11 cellular contexts compared by ENCODE assay signal in the genomic region with DNA sequence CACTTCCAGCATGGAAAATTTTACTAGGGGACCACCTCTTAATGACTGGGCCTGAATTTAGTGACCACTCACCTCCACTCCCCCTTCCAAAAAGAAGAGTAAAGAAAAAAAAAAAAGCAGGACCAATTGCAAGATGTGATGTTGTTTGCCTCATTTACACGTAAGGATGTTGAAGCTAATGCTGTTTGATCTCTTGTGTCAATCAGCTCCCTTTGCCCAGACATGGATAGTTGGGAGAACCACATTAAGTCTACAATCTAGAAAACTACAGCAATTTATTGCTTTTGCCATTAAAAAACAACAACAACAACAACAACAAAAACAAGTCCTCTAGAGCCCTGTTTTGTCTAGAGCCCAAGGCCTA. TPM values are rescaled to one million over a fixed set of nuclear protein-coding genes. Genes with fewer than 3 reads are reported as not detected.
A peak's percentile ranks its signal among the peaks of the same experiment; 100 is the strongest.
DNase-seq lines count a peak whose midpoint lies in the region; ATAC-seq, FAIRE-seq and TF ChIP-seq lines count a peak whose summit lies in the region.
"Had no signal": no experiment of that assay in that cellular context is flagged by ENCODE, and none has a peak within 500 bp of the region (broad histone marks: within the 10 kb centered on the region; RNA-seq: fewer than 3 reads in every experiment).

No MANE protein-coding gene starts in this region.

- H3K4me3 ChIP-seq in HCT116 (replicated peaks in 1 of 2; ENCODE audit: low read depth in 1 of 2, low read length in 2 of 2): peak overlapping the region; percentile 46 to 56
- peak overlapping the region; percentile 36 for H3K4me3 ChIP-seq in skeletal muscle satellite cell (ENCODE audit: low read length)
- no peak overlapping the region for H3K4me3 ChIP-seq in effector memory CD4-positive, alpha-beta T cell (ENCODE audit: insufficient read depth, low read depth, low read length, poor library complexity, severe bottlenecking)

- H3K27ac Mint-ChIP-seq in activated T-helper 1 cell treated with anti-CD3 and anti-CD28 coated beads, Interleukin-12 subunit alpha, Interleukin-12 subunit beta, Interleukin-2, Interleukin-4 antibody, amounts not matched to agents 30 ng/mL and 10 ng/mL and 1 ng/mL, durations not matched to agents 14 hours and 24 hours and 36 hours: peak overlapping the region; percentile 95

- peaks cover 50 to 77% of the 10 kb centered on the region in 2 experiments for H3K4me1 ChIP-seq in HCT116 (ENCODE audit: control insufficient read depth in 1 of 2, insufficient read depth in 2 of 2, low read length in 2 of 2)
- H3K4me1 ChIP-seq in foreskin keratinocyte: peaks cover 29% of the 10 kb centered on the region
- H3K4me1 ChIP-seq in skeletal muscle satellite cell (ENCODE audit: control insufficient read depth, insufficient read depth, low read length): peaks cover 52% of the 10 kb centered on the region
- H3K4me1 ChIP-seq in effector memory CD4-positive, alpha-beta T cell (ENCODE audit: control insufficient read depth, insufficient read depth, low read length, poor library complexity, severe bottlenecking): no peaks in the 10 kb centered on the region

- H3K9me3 ChIP-seq in HCT116 (ENCODE audit: control insufficient read depth in 1 of 2, insufficient read depth in 1 of 2, low read depth in 1 of 2, low read length in 2 of 2) (no peaks in the 10 kb centered on the region), skeletal muscle satellite cell (replicated peaks; ENCODE audit: low read length) (no peaks in the 10 kb centered on the region)
- H3K9me3 ChIP-seq in effector memory CD4-positive, alpha-beta T cell (ENCODE audit: control insufficient read depth, low read length): no peaks in the 10 kb centered on the region

- no peak for TF ChIP-seq RAD21 in HCT116 (IDR thresholded peaks at IDR 0.05; ENCODE audit: low read depth)

- H3K4me3 Mint-ChIP-seq in activated T-helper 1 cell treated with anti-CD3 and anti-CD28 coated beads, Interleukin-12 subunit alpha, Interleukin-12 subunit beta, Interleukin-2, Interleukin-4 antibody, amounts not matched to agents 30 ng/mL and 10 ng/mL and 1 ng/mL, durations not matched to agents 14 hours and 24 hours and 36 hours: peak overlapping the region; percentile 71

- TF ChIP-seq POLR2A in HCT116 (IDR thresholded peaks at IDR 0.05; ENCODE audit: borderline replicate concordance, extremely low read depth, insufficient read depth, insufficient read length) (no peak), H54 (IDR thresholded peaks at IDR 0.05; ENCODE audit: low read depth, low read length) (no peak)

- no peak for FAIRE-seq in H54 (lab: Jason Lieb, UNC)

- CTCF ChIA-PET in HCT116 (lab: Charles Lee): no interaction called here

- H3K4me1 Mint-ChIP-seq in activated T-helper 1 cell treated with anti-CD3 and anti-CD28 coated beads, Interleukin-12 subunit alpha, Interleukin-12 subunit beta, Interleukin-2, Interleukin-4 antibody, amounts not matched to agents 30 ng/mL and 10 ng/mL and 1 ng/mL, durations not matched to agents 14 hours and 24 hours and 36 hours (ENCODE audit: low read depth): peaks cover 43% of the 10 kb centered on the region

- H3K4me2 ChIP-seq in HCT116 (ENCODE audit: low read length) (peak overlapping the region; percentile 78), skeletal muscle satellite cell (ENCODE audit: low read length) (peak overlapping the region; percentile 84)

- no peaks in the 10 kb centered on the region for H3K9me3 Mint-ChIP-seq in activated T-helper 1 cell treated with anti-CD3 and anti-CD28 coated beads, Interleukin-12 subunit alpha, Interleukin-12 subunit beta, Interleukin-2, Interleukin-4 antibody, amounts not matched to agents 30 ng/mL and 10 ng/mL and 1 ng/mL, durations not matched to agents 14 hours and 24 hours and 36 hours

- peak; percentile 8; the same call in 1 of the 2 replicates for ATAC-seq in HCT116
- no peak for ATAC-seq in foreskin keratinocyte

- peak overlapping the region; percentile 91 for H3K27ac ChIP-seq in HCT116 (ENCODE audit: low read depth, low read length)
- H3K27ac ChIP-seq in foreskin keratinocyte: peak overlapping the region; percentile 99
- no peak overlapping the region for H3K27ac ChIP-seq in effector memory CD4-positive, alpha-beta T cell (ENCODE audit: insufficient read depth, low read length, poor library complexity, severe bottlenecking)

- H3K9ac ChIP-seq in HCT116 (ENCODE audit: low read length) (peak overlapping the region; percentile 71), skeletal muscle satellite cell (ENCODE audit: low read depth, low read length) (peak overlapping the region; percentile 89)

- no peak for TF ChIP-seq CTCF in HCT116 (IDR thresholded peaks at IDR 0.05 in 2 of 3, conservative IDR thresholded peaks at IDR 0.05 in 1 of 3; ENCODE audit: borderline replicate concordance in 1 of 3, insufficient read depth in 1 of 3, low read depth in 2 of 3, low read length in 2 of 3)
- no peak for TF ChIP-seq CTCF in foreskin keratinocyte (conservative IDR thresholded peaks at IDR 0.05)

- H2AFZ ChIP-seq in HCT116 (ENCODE audit: low read depth, low read length, poor library complexity, severe bottlenecking): peak overlapping the region; percentile 37

- no peaks in the 10 kb centered on the region for H3K36me3 ChIP-seq in HCT116 (ENCODE audit: control insufficient read depth in 1 of 2, insufficient read depth in 2 of 2, low read length in 2 of 2)
- H3K36me3 ChIP-seq in skeletal muscle satellite cell (ENCODE audit: insufficient read depth, low read length): no peaks in the 10 kb centered on the region
- no peaks in the 10 kb centered on the region for H3K36me3 ChIP-seq in effector memory CD4-positive, alpha-beta T cell (ENCODE audit: control insufficient read depth, insufficient read depth, low read length)

- H3K27me3 Mint-ChIP-seq in activated T-helper 1 cell treated with anti-CD3 and anti-CD28 coated beads, Interleukin-12 subunit alpha, Interleukin-12 subunit beta, Interleukin-2, Interleukin-4 antibody, amounts not matched to agents 30 ng/mL and 10 ng/mL and 1 ng/mL, durations not matched to agents 14 hours and 24 hours and 36 hours (ENCODE audit: insufficient read depth): peaks cover 3% of the 10 kb centered on the region

- no peaks in the 10 kb centered on the region for H4K20me1 ChIP-seq in HCT116 (ENCODE audit: insufficient read depth)

- POLR2A ChIA-PET in HCT116 (lab: Charles Lee): interaction anchor here (3.8 kb wide), 1 partner anchor 11 kb away, joined by 38 read pairs; a partner anchor contains a TSS

- RAD21 ChIA-PET in HCT116 (lab: Charles Lee; ENCODE audit: low non-redundant PET in 1 of 2, low total read pairs in 2 of 2, uncharacterized antibody in 2 of 2, unreplicated experiment in 2 of 2): no interaction called here

- intact Hi-C loops in HCT116 (cut with micrococcal nuclease): loop anchor here (1.0 kb wide), 1 partner anchor 10 kb away; no protein-coding TSS in a partner anchor
- intact Hi-C loops in activated T-helper 1 cell treated with anti-CD3 and anti-CD28 coated beads, Interleukin-12 subunit alpha, Interleukin-12 subunit beta, Interleukin-2, Interleukin-4 antibody, amounts not matched to agents 30 ng/mL and 10 ng/mL and 1 ng/mL, durations not matched to agents 14 hours and 24 hours and 36 hours (cut with micrococcal nuclease): loop anchor here (1.0 to 5.0 kb wide), 7 partner anchors 10 to 578 kb away; a partner anchor contains a TSS

- DNase-seq in HCT116 (ENCODE audit: low read depth, low spot score): no peak
- no peak for DNase-seq in activated T-helper 1 cell treated with anti-CD3 and anti-CD28 coated beads, Interleukin-12 subunit alpha, Interleukin-12 subunit beta, Interleukin-2, Interleukin-4 antibody, amounts not matched to agents 30 ng/mL and 10 ng/mL and 1 ng/mL, durations not matched to agents 14 hours and 24 hours and 36 hours (ENCODE audit: low spot score)
- DNase-seq in foreskin keratinocyte: no peak
- no peak for DNase-seq in H54 (ENCODE audit: insufficient read length, low spot score)
- DNase-seq in cerebellar cortex (ENCODE audit: low spot score): no peak
- no peak for DNase-seq in effector memory CD4-positive, alpha-beta T cell
- DNase-seq in NCI-H526 treated with DMSO at 0.1 percent for 48 hours (lab: John Stamatoyannopoulos, UW): no peak
- DNase-seq: cerebellar nuclear complex, DND-41, NCI-H1105 treated with DMSO at 0.1 percent for 48 hours had no signal

- no peaks in the 10 kb centered on the region; the same call in 1 of the 2 replicates for H3K79me2 ChIP-seq in HCT116 (ENCODE audit: insufficient read depth, low read length)

- no peaks in the 10 kb centered on the region for H3K9me2 ChIP-seq in HCT116 (ENCODE audit: insufficient read depth)

- no peaks in the 10 kb centered on the region for H3K27me3 ChIP-seq in HCT116 (ENCODE audit: insufficient read depth, low read length)
- no peaks in the 10 kb centered on the region for H3K27me3 ChIP-seq in foreskin keratinocyte
- H3K27me3 ChIP-seq in skeletal muscle satellite cell (ENCODE audit: control insufficient read depth, insufficient read depth, low read length): no peaks in the 10 kb centered on the region
- H3K27me3 ChIP-seq in effector memory CD4-positive, alpha-beta T cell (replicated peaks; ENCODE audit: control insufficient read depth, insufficient read depth, low read length, poor library complexity, severe bottlenecking): no peaks in the 10 kb centered on the region

- TSS peak; percentile 71 for BruUV-seq in HCT116 (replicated peaks; lab: Mats Ljungman, UMichigan)

- no peaks in the 10 kb centered on the region for H3K36me3 Mint-ChIP-seq in activated T-helper 1 cell treated with anti-CD3 and anti-CD28 coated beads, Interleukin-12 subunit alpha, Interleukin-12 subunit beta, Interleukin-2, Interleukin-4 antibody, amounts not matched to agents 30 ng/mL and 10 ng/mL and 1 ng/mL, durations not matched to agents 14 hours and 24 hours and 36 hours (ENCODE audit: low read depth)

TF ChIP-seq in HCT116, 20 proteins besides CTCF, POLR2A, EP300 and RAD21:
- peak; percentile 41 for TF ChIP-seq TCF7L2 (IDR thresholded peaks at IDR 0.05; ENCODE audit: borderline replicate concordance, extremely low read depth, insufficient read depth, insufficient read length)
- TF ChIP-seq EGR1 (IDR thresholded peaks at IDR 0.05; ENCODE audit: low read depth): no peak; the same call in 1 of the 2 replicates

RNA-seq across cellular contexts. Expression of a gene that starts 11.0 kb away (rescaled TPM):
- 202 TPM for total RNA-seq in HCT116 (2021; ENCODE audit: unreplicated experiment)
- 96.2 and 121 TPM in 2 replicates for polyA plus RNA-seq in HCT116 (2012)
- total RNA-seq in activated T-helper 1 cell treated with anti-CD3 and anti-CD28 coated beads, Interleukin-12 subunit alpha, Interleukin-12 subunit beta, Interleukin-2, Interleukin-4 antibody, amounts not matched to agents 30 ng/mL and 10 ng/mL and 1 ng/mL, durations not matched to agents 14 hours and 24 hours and 36 hours: 58.2 and 58.8 TPM in 2 replicates
- 398 and 412 TPM in 2 replicates for total RNA-seq in foreskin keratinocyte
- polyA plus RNA-seq in foreskin keratinocyte: 428 and 454 TPM in 2 replicates
- total RNA-seq in skeletal muscle satellite cell (2012; rRNA removed): 190 and 208 TPM in 2 replicates

RNA-seq across cellular contexts. Expression of a gene that starts 27.7 kb away (rescaled TPM):
- 8.8 TPM for total RNA-seq in HCT116 (2021; ENCODE audit: unreplicated experiment)
- 4.2 and 5.4 TPM in 2 replicates for polyA plus RNA-seq in HCT116 (2012)
- total RNA-seq in activated T-helper 1 cell treated with anti-CD3 and anti-CD28 coated beads, Interleukin-12 subunit alpha, Interleukin-12 subunit beta, Interleukin-2, Interleukin-4 antibody, amounts not matched to agents 30 ng/mL and 10 ng/mL and 1 ng/mL, durations not matched to agents 14 hours and 24 hours and 36 hours: 0.76 and 0.80 TPM in 2 replicates
- 1.4 and 1.8 TPM in 2 replicates for total RNA-seq in foreskin keratinocyte
- polyA plus RNA-seq in foreskin keratinocyte: 1.3 and 1.5 TPM in 2 replicates
- 0.44 and 0.76 TPM in 2 replicates for total RNA-seq in skeletal muscle satellite cell (2012; rRNA removed)
